In the genomic region with DNA sequence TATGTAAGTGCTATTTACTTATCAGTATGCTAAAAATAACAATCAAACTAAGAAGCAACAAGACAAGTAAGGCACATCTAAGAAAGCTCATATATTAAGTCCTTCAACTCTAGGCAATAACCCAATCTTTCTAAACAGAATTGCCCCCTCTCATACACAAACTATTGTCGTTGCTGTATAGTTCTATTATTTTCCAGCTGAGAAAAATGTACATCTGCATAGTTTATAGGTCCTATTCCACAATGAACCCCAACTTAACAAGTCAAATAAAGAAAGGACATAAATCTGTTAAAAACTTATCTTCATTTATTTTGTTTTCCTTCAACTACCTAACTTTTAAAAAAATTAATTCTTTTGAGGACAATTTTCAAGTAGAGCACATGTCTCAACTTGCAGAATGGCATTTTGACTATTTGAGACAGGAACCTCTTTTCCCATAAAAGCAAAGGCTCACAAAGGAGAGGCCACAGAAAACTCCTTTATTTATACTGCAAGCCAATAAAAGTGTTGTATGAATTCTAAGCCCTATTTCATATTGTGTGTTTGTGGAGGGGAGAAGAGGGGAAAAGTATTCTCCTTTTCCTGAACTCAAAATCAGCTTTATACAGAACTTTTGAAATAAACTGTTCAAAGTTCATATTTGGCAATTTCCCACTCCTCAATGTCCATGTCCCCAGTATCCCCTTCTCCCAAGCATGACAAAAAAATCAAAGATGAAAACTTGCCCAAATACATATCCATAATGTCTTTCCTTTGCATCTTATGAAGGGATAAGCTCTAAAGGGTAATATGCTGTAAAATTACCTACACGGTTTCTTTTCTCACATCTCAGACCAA, we compare ENCODE assay signal across 12 cellular contexts. TPM values are rescaled to one million over a fixed set of nuclear protein-coding genes. Genes with fewer than 3 reads are reported as not detected.
DNase-seq lines count a peak whose midpoint lies in the region; ATAC-seq and TF ChIP-seq lines count a peak whose summit lies in the region.
"Had no signal": no experiment of that assay in that cellular context is flagged by ENCODE, and none has a peak within 500 bp of the region (broad histone marks: within the 10 kb centered on the region; RNA-seq: fewer than 3 reads in every experiment).

No MANE protein-coding gene starts in this region.

- H3K9me3 ChIP-seq in mammary epithelial cell (replicated peaks; ENCODE audit: insufficient read depth, low read length) = no peaks in the 10 kb centered on the region
- no peaks in the 10 kb centered on the region for H3K9me3 ChIP-seq in upper lobe of left lung
- no peaks in the 10 kb centered on the region for H3K9me3 ChIP-seq in aorta (ENCODE audit: control insufficient read depth, low read length)

- H3K27me3 ChIP-seq in mammary epithelial cell (ENCODE audit: insufficient read depth, low read length) (no peaks in the 10 kb centered on the region), upper lobe of left lung (no peaks in the 10 kb centered on the region), aorta (ENCODE audit: control insufficient read depth in 1 of 2, insufficient read depth in 2 of 2, low read length in 1 of 2) (no peaks in the 10 kb centered on the region)

- H3K9ac ChIP-seq in mammary epithelial cell (ENCODE audit: insufficient read depth, low read length) = peak overlapping the region; percentile 63

- no peaks in the 10 kb centered on the region for H3K9me3 Mint-ChIP-seq in activated naive CD4-positive, alpha-beta T cell treated with anti-CD3 and anti-CD28 coated beads, Interleukin-2, amount 50 U/mL, for 24 hours
- no peaks in the 10 kb centered on the region for H3K9me3 Mint-ChIP-seq in activated naive CD4-positive, alpha-beta T cell treated with anti-CD3 and anti-CD28 coated beads, Interleukin-2, amount 50 U/mL, for 72 hours
- H3K9me3 Mint-ChIP-seq in mesothelial cell of epicardium = peaks cover 7% of the 10 kb centered on the region

- H3K36me3 Mint-ChIP-seq in activated naive CD4-positive, alpha-beta T cell treated with anti-CD3 and anti-CD28 coated beads, Interleukin-2, amount 50 U/mL, for 24 hours = peaks cover 2% of the 10 kb centered on the region
- no peaks in the 10 kb centered on the region for H3K36me3 Mint-ChIP-seq in activated naive CD4-positive, alpha-beta T cell treated with anti-CD3 and anti-CD28 coated beads, Interleukin-2, amount 50 U/mL, for 72 hours
- H3K36me3 Mint-ChIP-seq in mesothelial cell of epicardium = peaks cover 8% of the 10 kb centered on the region

- H3K4me3 Mint-ChIP-seq in activated naive CD4-positive, alpha-beta T cell treated with anti-CD3 and anti-CD28 coated beads, Interleukin-2, amount 50 U/mL, for 24 hours = no peak overlapping the region
- H3K4me3 Mint-ChIP-seq in mesothelial cell of epicardium = peak overlapping the region; percentile 20

- H3K4me1 Mint-ChIP-seq in activated naive CD4-positive, alpha-beta T cell treated with anti-CD3 and anti-CD28 coated beads, Interleukin-2, amount 50 U/mL, for 24 hours = peaks cover 68% of the 10 kb centered on the region
- peaks cover 57% of the 10 kb centered on the region for H3K4me1 Mint-ChIP-seq in mesothelial cell of epicardium

- H3K4me3 ChIP-seq in mammary epithelial cell (replicated peaks in 1 of 3; ENCODE audit: insufficient read depth in 1 of 3, low read depth in 2 of 3, low read length in 3 of 3) (peak overlapping the region in 1 of 3 experiments; percentile 45), upper lobe of left lung (no peak overlapping the region), aorta (ENCODE audit: low read length in 2 of 2) (no peak overlapping the region)

- WGBS in mammary epithelial cell (ENCODE audit: low coverage, missing lambda C conversion rate) = 6% methylated on average over 2 of the region's 2 CpGs
- 42 to 55% methylated on average over 2 of the region's 2 CpGs for WGBS in upper lobe of left lung, 2 donors
- 36 to 39% methylated on average over 2 of the region's 2 CpGs for WGBS in aorta, 2 donors

- H3K27me3 Mint-ChIP-seq in activated naive CD4-positive, alpha-beta T cell treated with anti-CD3 and anti-CD28 coated beads, Interleukin-2, amount 50 U/mL, for 24 hours = no peaks in the 10 kb centered on the region
- no peaks in the 10 kb centered on the region for H3K27me3 Mint-ChIP-seq in mesothelial cell of epicardium (ENCODE audit: low read depth)

- CTCF ChIA-PET in mammary epithelial cell (lab: Charles Lee; ENCODE audit: low non-redundant PET) = interaction anchor here (0.6 to 1.3 kb wide), 3 partner anchors 113 to 304 kb away, joined by 4 to 14 read pairs (median 12); no protein-coding TSS in a partner anchor

- TF ChIP-seq POLR2A in upper lobe of left lung (IDR thresholded peaks at IDR 0.05) = no peak

- in situ Hi-C loops in mammary epithelial cell (cut with MboI; ENCODE audit: low sequenced_read_pairs in 2 of 2) = loop anchor here (10.0 kb wide), 2 partner anchors 152 to 162 kb away; no protein-coding TSS in a partner anchor

- TF ChIP-seq EP300 in upper lobe of left lung (IDR thresholded peaks at IDR 0.05) = no peak

- TF ChIP-seq CTCF in mammary epithelial cell (conservative IDR thresholded peaks at IDR 0.05 in 1 of 2, IDR thresholded peaks at IDR 0.05 in 1 of 2; ENCODE audit: extremely low read depth in 1 of 2, insufficient read depth in 1 of 2, low read depth in 1 of 2, low read length in 2 of 2) (no peak), mesothelial cell of epicardium (IDR thresholded peaks at IDR 0.05; ENCODE audit: unreplicated experiment) (no peak), upper lobe of left lung (IDR thresholded peaks at IDR 0.05) (no peak)

- H3K27ac ChIP-seq in mammary epithelial cell (ENCODE audit: insufficient read depth, low read depth, low read length) = peak overlapping the region; percentile 85
- H3K27ac ChIP-seq in upper lobe of left lung = peak overlapping the region; percentile 44 to 72 (median 56)
- H3K27ac ChIP-seq in aorta (ENCODE audit: low read depth in 1 of 2, low read length in 2 of 2) = no peak overlapping the region

- intact Hi-C loops in mammary epithelial cell (cut with micrococcal nuclease) = loop anchor here (1.0 to 10.0 kb wide), 5 partner anchors 36 to 288 kb away; a partner anchor contains a TSS
- intact Hi-C loops in aorta (cut with DNase I) = loop anchor here (10.0 kb wide), 2 partner anchors 108 to 152 kb away; no protein-coding TSS in a partner anchor

- no TSS peak for BruUV-seq in mammary epithelial cell (replicated peaks; lab: Mats Ljungman, UMichigan)

- H2AFZ ChIP-seq in mammary epithelial cell (ENCODE audit: low read depth, low read length) = no peak overlapping the region

- H3K36me3 ChIP-seq in mammary epithelial cell (ENCODE audit: insufficient read depth, low read length) = no peaks in the 10 kb centered on the region
- H3K36me3 ChIP-seq in upper lobe of left lung = no peaks in the 10 kb centered on the region
- no peaks in the 10 kb centered on the region for H3K36me3 ChIP-seq in aorta (ENCODE audit: control insufficient read depth in 1 of 2, insufficient read depth in 2 of 2, low read length in 1 of 2)

- no peak for DNase-seq in activated naive CD4-positive, alpha-beta T cell treated with anti-CD3 and anti-CD28 coated beads, Interleukin-2, amount 50 U/mL, for 72 hours (ENCODE audit: low spot score in 2 of 2)
- DNase-seq in mammary epithelial cell (peak; percentile 45), mesothelial cell of epicardium (ENCODE audit: low spot score in 2 of 2, unreplicated experiment in 2 of 2) (no peak), upper lobe of left lung (no peak), aorta (no peak), RKO (ENCODE audit: low spot score) (no peak), RPMI8226 (no peak)
- DNase-seq: glutamatergic neuron; NCI-H2171; SHP77 treated with DMSO at 0.1 percent for 48 hours; stimulated activated CD4-positive, alpha-beta T cell treated with anti-CD3 and anti-CD28 coated beads, Interleukin-4, amount 100 ng/mL, for 24 hours had no signal

- H4K20me1 ChIP-seq in mammary epithelial cell (ENCODE audit: insufficient read depth, low read length) = peaks cover 8% of the 10 kb centered on the region

- dilution Hi-C loops in mammary epithelial cell (cut with HindIII; ENCODE audit: low sequenced_read_pairs) = no loop called here

- H3K27ac Mint-ChIP-seq in activated naive CD4-positive, alpha-beta T cell treated with anti-CD3 and anti-CD28 coated beads, Interleukin-2, amount 50 U/mL, for 24 hours = peak overlapping the region; percentile 1
- H3K27ac Mint-ChIP-seq in activated naive CD4-positive, alpha-beta T cell treated with anti-CD3 and anti-CD28 coated beads, Interleukin-2, amount 50 U/mL, for 72 hours = no peak overlapping the region
- peak overlapping the region; percentile 90 for H3K27ac Mint-ChIP-seq in mesothelial cell of epicardium

- H3K4me1 ChIP-seq in mammary epithelial cell (ENCODE audit: insufficient read depth, low read length) (peaks cover 66% of the 10 kb centered on the region), upper lobe of left lung (peaks cover 64 to 86% (median 70%) of the 10 kb centered on the region in 4 donors), aorta (ENCODE audit: control insufficient read depth in 1 of 2, insufficient read depth in 2 of 2, low read length in 2 of 2) (peaks cover 0 to 7% of the 10 kb centered on the region in 2 donors)

- no peak for ATAC-seq in activated naive CD4-positive, alpha-beta T cell treated with anti-CD3 and anti-CD28 coated beads, Interleukin-2, amount 50 U/mL, for 72 hours
- no peak for ATAC-seq in upper lobe of left lung (ENCODE audit: low FRiP score in 2 of 2)
- ATAC-seq in aorta (ENCODE audit: low FRiP score) = no peak

- peaks cover 99% of the 10 kb centered on the region for H3K79me2 ChIP-seq in mammary epithelial cell (ENCODE audit: insufficient read depth, low read length)

- peak overlapping the region; percentile 90 for H3K4me2 ChIP-seq in mammary epithelial cell (ENCODE audit: insufficient read depth, low read depth, low read length)

RNA-seq across cellular contexts. Expression of a gene that starts 37.4 kb away (rescaled TPM):
- total RNA-seq in activated naive CD4-positive, alpha-beta T cell treated with anti-CD3 and anti-CD28 coated beads, Interleukin-2, amount 50 U/mL, for 72 hours = 10 to 100 TPM; 86.5 to 88.5 TPM
- 100 to 1,000 TPM; 222 to 401 TPM for total RNA-seq in mammary epithelial cell
- 278 TPM for polyA plus RNA-seq in mammary epithelial cell
- polyA minus RNA-seq in mammary epithelial cell = 718 TPM
- 173 to 179 TPM (median 178 TPM) in 3 replicates for total RNA-seq in mesothelial cell of epicardium
- total RNA-seq in upper lobe of left lung = 100 to 1,000 TPM; 128 to 345 (median 233) TPM
- 100 to 1,000 TPM; 311 to 357 TPM for total RNA-seq in aorta
- 100 to 1,000 TPM; 125 to 163 TPM for polyA plus RNA-seq in aorta

Comparison
In these comparisons a context has a peak if more than half of its experiments do, and no peak if none do; other contexts are left out.
1. H3K27ac Mint-ChIP-seq: peak in activated naive CD4-positive, alpha-beta T cell treated with anti-CD3 and anti-CD28 coated beads, Interleukin-2, amount 50 U/mL, for 24 hours (single experiment) and mesothelial cell of epicardium (single experiment); none in activated naive CD4-positive, alpha-beta T cell treated with anti-CD3 and anti-CD28 coated beads, Interleukin-2, amount 50 U/mL, for 72 hours (0 of 2).
2. H3K27ac ChIP-seq: peak in mammary epithelial cell (single experiment) and upper lobe of left lung (4 of 4); none in aorta (0 of 2).